10 cellular contexts compared by ENCODE assay signal in genomic region chr6:35668708-35669440, GRCh38. TPM values are rescaled to one million over a fixed set of nuclear protein-coding genes. Genes with fewer than 3 reads are reported as not detected.
DNase-seq lines count a peak whose midpoint lies in the region; ATAC-seq and TF ChIP-seq lines count a peak whose summit lies in the region.
"Had no signal": no experiment of that assay in that cellular context is flagged by ENCODE, and none has a peak within 500 bp of the region (broad histone marks: within the 10 kb centered on the region; RNA-seq: fewer than 3 reads in every experiment).

No MANE protein-coding gene starts in this region.

- DNase-seq in T-helper 1 cell = no peak
- no peak for DNase-seq in RWPE2 (ENCODE audit: low spot score)
- no peak for DNase-seq in effector memory CD8-positive, alpha-beta T cell
- DNase-seq in psoas muscle = no peak
- DNase-seq in islet precursor cell = no peak
- no peak for DNase-seq in DMS79 (lab: John Stamatoyannopoulos, UW)
- DNase-seq: NCI-H748 treated with DMSO at 0.1 percent for 48 hours; stimulated activated CD4-positive, alpha-beta T cell treated with anti-CD3 and anti-CD28 coated beads, Interleukin-4, amount 100 ng/mL, for 24 hours had no signal

- H3K9me3 Mint-ChIP-seq in T-helper 1 cell treated with Interleukin-12 subunit alpha and Interleukin-12 subunit beta and Interleukin-4 antibody, amounts not matched to agents 30 μg/mL and 1 μg/mL, for 36 hours = no peaks in the 10 kb centered on the region
- H3K9me3 Mint-ChIP-seq in effector memory CD8-positive, alpha-beta T cell = no peaks in the 10 kb centered on the region

- intact Hi-C loops in psoas muscle (cut with DNase I) = loop anchor here in 1 of 2 donors (10.0 kb wide), 1 partner anchor 74 kb away; no protein-coding TSS in a partner anchor

- H3K4me1 Mint-ChIP-seq in T-helper 1 cell treated with Interleukin-12 subunit alpha and Interleukin-12 subunit beta and Interleukin-4 antibody, amounts not matched to agents 30 μg/mL and 1 μg/mL, for 36 hours (ENCODE audit: low read depth) = peaks cover 29% of the 10 kb centered on the region
- H3K4me1 Mint-ChIP-seq in effector memory CD8-positive, alpha-beta T cell (ENCODE audit: low read depth in 2 of 2) = peaks cover 12 to 29% of the 10 kb centered on the region in 2 donors

- H3K4me1 ChIP-seq in RWPE2 (ENCODE audit: insufficient read depth, poor library complexity, severe bottlenecking) = peaks cover 74% of the 10 kb centered on the region
- H3K4me1 ChIP-seq in psoas muscle = peaks cover 72% of the 10 kb centered on the region

- H3K27me3 ChIP-seq in RWPE2 (ENCODE audit: insufficient read depth, poor library complexity, severe bottlenecking) = no peaks in the 10 kb centered on the region
- H3K27me3 ChIP-seq in psoas muscle (ENCODE audit: insufficient read depth in 3 of 3, low read length in 2 of 3) = no peaks in the 10 kb centered on the region

- H3K36me3 ChIP-seq in RWPE2 (ENCODE audit: low read depth) (peaks cover 70% of the 10 kb centered on the region), psoas muscle (ENCODE audit: insufficient read depth in 1 of 2, low read depth in 1 of 2) (peaks cover 2 to 12% of the 10 kb centered on the region in 2 donors)

- peak overlapping the region; percentile 91 for H3K27ac Mint-ChIP-seq in T-helper 1 cell treated with Interleukin-12 subunit alpha and Interleukin-12 subunit beta and Interleukin-4 antibody, amounts not matched to agents 30 μg/mL and 1 μg/mL, for 36 hours
- peak overlapping the region; percentile 86 to 88 for H3K27ac Mint-ChIP-seq in effector memory CD8-positive, alpha-beta T cell

- no peak for TF ChIP-seq CTCF in RWPE2 (IDR thresholded peaks at IDR 0.05; ENCODE audit: poor library complexity, severe bottlenecking)
- no peak for TF ChIP-seq CTCF in psoas muscle (IDR thresholded peaks at IDR 0.05)

- ATAC-seq in RWPE2 (ENCODE audit: low read depth) (peak; percentile 42), psoas muscle (no peak), GM21786 (IDR thresholded peaks at IDR 0.05; ENCODE audit: unreplicated experiment) (no peak)
- ATAC-seq in effector memory CD8-positive, alpha-beta T cell (replicated peaks) = no peak

- H3K36me3 Mint-ChIP-seq in T-helper 1 cell treated with Interleukin-12 subunit alpha and Interleukin-12 subunit beta and Interleukin-4 antibody, amounts not matched to agents 30 μg/mL and 1 μg/mL, for 36 hours (ENCODE audit: low read depth) = peaks cover 4% of the 10 kb centered on the region
- peaks cover 3% of the 10 kb centered on the region for H3K36me3 Mint-ChIP-seq in effector memory CD8-positive, alpha-beta T cell (ENCODE audit: insufficient read depth)

- H3K27ac ChIP-seq in RWPE2 (ENCODE audit: poor library complexity, severe bottlenecking) = peak overlapping the region; percentile 81
- peak overlapping the region; percentile 73 for H3K27ac ChIP-seq in psoas muscle

- H3K4me3 ChIP-seq in RWPE2 (ENCODE audit: severe bottlenecking) = no peak overlapping the region
- peak overlapping the region; percentile 8 for H3K4me3 ChIP-seq in psoas muscle

- no peaks in the 10 kb centered on the region for H3K27me3 Mint-ChIP-seq in T-helper 1 cell treated with Interleukin-12 subunit alpha and Interleukin-12 subunit beta and Interleukin-4 antibody, amounts not matched to agents 30 μg/mL and 1 μg/mL, for 36 hours (ENCODE audit: low read depth)
- H3K27me3 Mint-ChIP-seq in effector memory CD8-positive, alpha-beta T cell = no peaks in the 10 kb centered on the region

- H3K9me3 ChIP-seq in RWPE2 (ENCODE audit: severe bottlenecking) (no peaks in the 10 kb centered on the region), psoas muscle (no peaks in the 10 kb centered on the region)

- H3K4me3 Mint-ChIP-seq in T-helper 1 cell treated with Interleukin-12 subunit alpha and Interleukin-12 subunit beta and Interleukin-4 antibody, amounts not matched to agents 30 μg/mL and 1 μg/mL, for 36 hours = peak overlapping the region; percentile 74
- peak overlapping the region; percentile 69 to 78 for H3K4me3 Mint-ChIP-seq in effector memory CD8-positive, alpha-beta T cell

RNA-seq across cellular contexts. Expression of gene FKBP5, which starts 19.8 kb away (rescaled TPM):
- total RNA-seq in psoas muscle = 1,000 to 10,000 TPM in 1 of 4 donors, 100 to 1,000 TPM in 2, 10 to 100 TPM in 1; 56.5 to 1,905 (median 378) TPM
- polyA plus RNA-seq in psoas muscle = 100 to 1,000 TPM; 296 to 849 (median 675) TPM
